In genomic region chr1:26403656-26404055, GRCh38 we compare ENCODE assay signal across 16 cellular contexts. TPM values are rescaled to one million over a fixed set of nuclear protein-coding genes. Genes with fewer than 3 reads are reported as not detected.
DNase-seq lines count a peak whose midpoint lies in the region; FAIRE-seq and TF ChIP-seq lines count a peak whose summit lies in the region.
"Had no signal": no experiment of that assay in that cellular context is flagged by ENCODE, and none has a peak within 500 bp of the region (broad histone marks: within the 10 kb centered on the region; RNA-seq: fewer than 3 reads in every experiment).

No MANE protein-coding gene starts in this region.

- FAIRE-seq in astrocyte (lab: Jason Lieb, UNC) (no peak), keratinocyte (lab: Jason Lieb, UNC) (peak; percentile 46)
- FAIRE-seq: A204.1, G401.6, GM12891, H54, HepG2, HTR-8/SVneo had no signal

- H3K9me1 ChIP-seq in keratinocyte (ENCODE audit: control insufficient read depth, extremely low read depth, insufficient read depth, low read length), result no peaks in the 10 kb centered on the region

- H3K4me3 ChIP-seq in astrocyte (ENCODE audit: insufficient read depth, low read depth, low read length) (no peak overlapping the region), keratinocyte (ENCODE audit: control insufficient read depth in 2 of 3, extremely low read depth in 1 of 3, insufficient read depth in 2 of 3, low read depth in 1 of 3, low read length in 3 of 3) (no peak overlapping the region), osteoblast (ENCODE audit: insufficient read depth, low read length) (no peak overlapping the region)
- H3K4me3 ChIP-seq in effector memory CD4-positive, alpha-beta T cell (ENCODE audit: insufficient read depth, low read depth, low read length, poor library complexity, severe bottlenecking), result no peak overlapping the region
- H3K4me3 ChIP-seq: BLaER1 had no signal

- no peak overlapping the region for H3K4me3 Mint-ChIP-seq in astrocyte (ENCODE audit: unreplicated experiment)

- H2AFZ ChIP-seq in astrocyte (ENCODE audit: low read depth, low read length), result no peak overlapping the region
- H2AFZ ChIP-seq in keratinocyte (ENCODE audit: control insufficient read depth, low read length), result no peak overlapping the region
- no peak overlapping the region for H2AFZ ChIP-seq in osteoblast (ENCODE audit: low read length)

- TF ChIP-seq CTCF in astrocyte (IDR thresholded peaks at IDR 0.05; ENCODE audit: insufficient read depth, low read depth, low read length) (no peak), keratinocyte (optimal IDR thresholded peaks at IDR 0.05 in 1 of 3, IDR thresholded peaks at IDR 0.05 in 1 of 3, conservative IDR thresholded peaks at IDR 0.05 in 1 of 3; ENCODE audit: extremely low read depth in 1 of 3, insufficient read depth in 2 of 3, low read length in 3 of 3) (no peak), osteoblast (IDR thresholded peaks at IDR 0.05; ENCODE audit: extremely low read depth, low read depth, low read length) (no peak)

- H3K27ac Mint-ChIP-seq in astrocyte (ENCODE audit: unreplicated experiment), result no peak overlapping the region

- no peaks in the 10 kb centered on the region for H3K27me3 ChIP-seq in astrocyte (ENCODE audit: insufficient read depth, low read length)
- H3K27me3 ChIP-seq in keratinocyte (ENCODE audit: control insufficient read depth, extremely low read depth, insufficient read depth, low read length), result peaks cover 1% of the 10 kb centered on the region
- H3K27me3 ChIP-seq in osteoblast (ENCODE audit: insufficient read depth, low read length), result peaks cover 1% of the 10 kb centered on the region
- H3K27me3 ChIP-seq in effector memory CD4-positive, alpha-beta T cell (replicated peaks; ENCODE audit: control insufficient read depth, insufficient read depth, low read length, poor library complexity, severe bottlenecking), result no peaks in the 10 kb centered on the region

- peaks cover 4% of the 10 kb centered on the region for H3K4me1 Mint-ChIP-seq in astrocyte (ENCODE audit: low read depth, unreplicated experiment)

- no peaks in the 10 kb centered on the region for H3K9me3 ChIP-seq in astrocyte (ENCODE audit: insufficient read depth, low read depth, low read length)
- no peaks in the 10 kb centered on the region for H3K9me3 ChIP-seq in keratinocyte (ENCODE audit: control insufficient read depth, low read depth, low read length)
- H3K9me3 ChIP-seq in osteoblast (ENCODE audit: low read depth, low read length), result no peaks in the 10 kb centered on the region
- H3K9me3 ChIP-seq in effector memory CD4-positive, alpha-beta T cell (ENCODE audit: control insufficient read depth, low read length), result no peaks in the 10 kb centered on the region
- H3K9me3 ChIP-seq: BLaER1, Caco-2 had no signal

- H3K9ac ChIP-seq in astrocyte (ENCODE audit: low read length) (no peak overlapping the region), keratinocyte (ENCODE audit: control insufficient read depth, extremely low read depth, insufficient read depth, low read length) (no peak overlapping the region)
- H3K9ac ChIP-seq: BLaER1 had no signal

- H3K27ac ChIP-seq in astrocyte (ENCODE audit: low read depth, low read length) (peak overlapping the region; percentile 62), keratinocyte (ENCODE audit: control insufficient read depth, insufficient read depth, low read length) (no peak overlapping the region), osteoblast (ENCODE audit: low read depth, low read length) (no peak overlapping the region)
- H3K27ac ChIP-seq in effector memory CD4-positive, alpha-beta T cell (ENCODE audit: insufficient read depth, low read length, poor library complexity, severe bottlenecking), result no peak overlapping the region
- H3K27ac ChIP-seq: BLaER1 had no signal

- H3K4me1 ChIP-seq in astrocyte (ENCODE audit: insufficient read depth, low read length), result peaks cover 12% of the 10 kb centered on the region
- peaks cover 11% of the 10 kb centered on the region for H3K4me1 ChIP-seq in keratinocyte (ENCODE audit: control insufficient read depth, extremely low read depth, insufficient read depth, low read length)
- peaks cover 4% of the 10 kb centered on the region for H3K4me1 ChIP-seq in osteoblast (ENCODE audit: insufficient read depth, low read length)
- H3K4me1 ChIP-seq in effector memory CD4-positive, alpha-beta T cell (ENCODE audit: control insufficient read depth, insufficient read depth, low read length, poor library complexity, severe bottlenecking), result peaks cover under 1% of the 10 kb centered on the region
- H3K4me1 ChIP-seq: BLaER1 had no signal

- no peak overlapping the region for H3K4me2 ChIP-seq in astrocyte (ENCODE audit: low read length)
- no peak overlapping the region for H3K4me2 ChIP-seq in keratinocyte (ENCODE audit: control insufficient read depth, extremely low read depth, insufficient read depth, low read depth, low read length)
- H3K4me2 ChIP-seq in osteoblast (ENCODE audit: insufficient read depth, low read length), result no peak overlapping the region
- H3K4me2 ChIP-seq: BLaER1 had no signal

- no peaks in the 10 kb centered on the region for H3K27me3 Mint-ChIP-seq in astrocyte (ENCODE audit: low read depth, unreplicated experiment)

- no peaks in the 10 kb centered on the region for H3K36me3 ChIP-seq in astrocyte (ENCODE audit: insufficient read depth, low read length)
- H3K36me3 ChIP-seq in keratinocyte (ENCODE audit: control insufficient read depth in 2 of 2, extremely low read depth in 1 of 2, insufficient read depth in 2 of 2, low read length in 2 of 2), result no peaks in the 10 kb centered on the region
- no peaks in the 10 kb centered on the region for H3K36me3 ChIP-seq in osteoblast (ENCODE audit: insufficient read depth, low read length)
- H3K36me3 ChIP-seq in effector memory CD4-positive, alpha-beta T cell (ENCODE audit: control insufficient read depth, insufficient read depth, low read length), result no peaks in the 10 kb centered on the region
- H3K36me3 ChIP-seq: BLaER1 had no signal

- DNase-seq in EL (peak; percentile 48), astrocyte (ENCODE audit: low read depth) (no peak), keratinocyte (ENCODE audit: low read depth, low spot score) (no peak), osteoblast (ENCODE audit: insufficient read length, low spot score, missing footprints) (peak; percentile 74), hepatic stellate cell (ENCODE audit: low spot score) (no peak)
- DNase-seq in activated CD4-positive, alpha-beta T cell treated with anti-CD3 and anti-CD28 coated beads for 4 hours, result no peak
- no peak for DNase-seq in effector memory CD4-positive, alpha-beta T cell
- DNase-seq: Caco-2; CD8-positive, alpha-beta memory T cell had no signal

- H3K36me3 Mint-ChIP-seq in astrocyte (ENCODE audit: low read depth, unreplicated experiment), result no peaks in the 10 kb centered on the region
- H3K36me3 Mint-ChIP-seq: CD8-positive, alpha-beta memory T cell had no signal

- H3K79me2 ChIP-seq in astrocyte (ENCODE audit: insufficient read depth, low read length) (no peaks in the 10 kb centered on the region), keratinocyte (ENCODE audit: control insufficient read depth, insufficient read depth, low read length) (no peaks in the 10 kb centered on the region), osteoblast (ENCODE audit: insufficient read depth, low read length) (no peaks in the 10 kb centered on the region)

- dilution Hi-C loops in keratinocyte (cut with MboI; ENCODE audit: extremely low pct_ligation_motif_present, low sequenced_read_pairs), result no loop called here

- H3K9me3 Mint-ChIP-seq in astrocyte (ENCODE audit: unreplicated experiment), result no peaks in the 10 kb centered on the region
- H3K9me3 Mint-ChIP-seq: CD8-positive, alpha-beta memory T cell had no signal

- H4K20me1 ChIP-seq in astrocyte (ENCODE audit: insufficient read depth, low read length) (no peaks in the 10 kb centered on the region), keratinocyte (ENCODE audit: control insufficient read depth, extremely low read depth, insufficient read depth, low read length) (no peaks in the 10 kb centered on the region), osteoblast (ENCODE audit: insufficient read depth, low read length) (no peaks in the 10 kb centered on the region)

RNA-seq across cellular contexts. Expression of gene LIN28A, which starts 7.0 kb away (rescaled TPM):
- 16.7 and 43.7 TPM in 2 replicates for total RNA-seq in astrocyte
- polyA plus RNA-seq in keratinocyte, result 0.03 TPM in 1 of 3 replicates, not detected in the others
- not detected for polyA plus RNA-seq in keratinocyte (2011; ENCODE audit: low read depth)
- not detected in 2 replicates for polyA plus RNA-seq in keratinocyte (2011; cell fraction: cytosol; rRNA removed)
- polyA plus RNA-seq in keratinocyte (2011; cell fraction: nucleus; rRNA removed), result not detected in 2 replicates
- not detected in 2 replicates for polyA plus RNA-seq in keratinocyte (2012; ENCODE audit: low replicate concordance)
- 0.16 to 0.22 TPM in 2 of 3 replicates, not detected in the other for polyA minus RNA-seq in keratinocyte
- polyA minus RNA-seq in keratinocyte (2011; cell fraction: cytosol; rRNA and poly(A)+ RNA removed), result not detected
- polyA minus RNA-seq in keratinocyte (2011; cell fraction: nucleus; rRNA and poly(A)+ RNA removed), result not detected in 2 replicates
- total RNA-seq in osteoblast, result not detected in 2 replicates
- total RNA-seq: CD8-positive, alpha-beta memory T cell; HepG2 had no signal
- polyA plus RNA-seq: CD8-positive, alpha-beta memory T cell; HepG2 had no signal

RNA-seq across cellular contexts. Expression of gene DHDDS, which starts 28.5 kb away (rescaled TPM):
- 87.2 and 94.4 TPM in 2 replicates for total RNA-seq in astrocyte
- 39.5 to 56.5 TPM (median 41.2 TPM) in 3 replicates for polyA plus RNA-seq in keratinocyte
- 37.9 TPM for polyA plus RNA-seq in keratinocyte (2011; ENCODE audit: low read depth)
- 31.3 and 36.1 TPM in 2 replicates for polyA plus RNA-seq in keratinocyte (2011; cell fraction: cytosol; rRNA removed)
- polyA plus RNA-seq in keratinocyte (2011; cell fraction: nucleus; rRNA removed), result 74.9 and 81.9 TPM in 2 replicates
- 28.7 and 41.6 TPM in 2 replicates for polyA plus RNA-seq in keratinocyte (2012; ENCODE audit: low replicate concordance)
- polyA minus RNA-seq in keratinocyte, result 33.5 to 46.8 TPM (median 39.8 TPM) in 3 replicates
- polyA minus RNA-seq in keratinocyte (2011; cell fraction: cytosol; rRNA and poly(A)+ RNA removed), result 33.0 TPM
- 27.5 and 48.2 TPM in 2 replicates for polyA minus RNA-seq in keratinocyte (2011; cell fraction: nucleus; rRNA and poly(A)+ RNA removed)
- total RNA-seq in osteoblast, result 56.6 and 63.3 TPM in 2 replicates

RNA-seq across cellular contexts. Expression of gene ZNF683, which starts 31.1 kb away (rescaled TPM):
- not detected in 2 replicates for total RNA-seq in astrocyte
- polyA plus RNA-seq in keratinocyte, result not detected in 3 replicates
- not detected for polyA plus RNA-seq in keratinocyte (2011; ENCODE audit: low read depth)
- polyA plus RNA-seq in keratinocyte (2011; cell fraction: cytosol; rRNA removed), result not detected in 2 replicates
- not detected in 2 replicates for polyA plus RNA-seq in keratinocyte (2011; cell fraction: nucleus; rRNA removed)
- not detected in 2 replicates for polyA plus RNA-seq in keratinocyte (2012; ENCODE audit: low replicate concordance)
- not detected in 3 replicates for polyA minus RNA-seq in keratinocyte
- polyA minus RNA-seq in keratinocyte (2011; cell fraction: cytosol; rRNA and poly(A)+ RNA removed), result not detected
- polyA minus RNA-seq in keratinocyte (2011; cell fraction: nucleus; rRNA and poly(A)+ RNA removed), result not detected in 2 replicates
- not detected in 2 replicates for total RNA-seq in osteoblast
- total RNA-seq: Caco-2, HepG2 had no signal
- polyA plus RNA-seq: HepG2 had no signal

RNA-seq across cellular contexts. Expression of gene CRYBG2, which starts 49.7 kb away (rescaled TPM):
- 1.8 and 5.3 TPM in 2 replicates for total RNA-seq in astrocyte
- 6.0 to 15.5 TPM (median 7.9 TPM) in 3 replicates for polyA plus RNA-seq in keratinocyte
- polyA plus RNA-seq in keratinocyte (2011; ENCODE audit: low read depth), result 27.9 TPM
- polyA plus RNA-seq in keratinocyte (2011; cell fraction: cytosol; rRNA removed), result 3.1 and 7.3 TPM in 2 replicates
- polyA plus RNA-seq in keratinocyte (2011; cell fraction: nucleus; rRNA removed), result 28.6 and 33.8 TPM in 2 replicates
- polyA plus RNA-seq in keratinocyte (2012; ENCODE audit: low replicate concordance), result 12.0 and 50.5 TPM in 2 replicates
- polyA minus RNA-seq in keratinocyte, result 11.2 to 30.9 TPM (median 17.2 TPM) in 3 replicates
- polyA minus RNA-seq in keratinocyte (2011; cell fraction: cytosol; rRNA and poly(A)+ RNA removed), result 20.1 TPM
- 27.2 and 40.2 TPM in 2 replicates for polyA minus RNA-seq in keratinocyte (2011; cell fraction: nucleus; rRNA and poly(A)+ RNA removed)
- not detected in 2 replicates for total RNA-seq in osteoblast

Comparison
In these comparisons a context has a peak if more than half of its experiments do, and no peak if none do; other contexts are left out.
1. DNase-seq: peak in EL (single experiment) and osteoblast (single experiment); none in astrocyte (single experiment), keratinocyte (single experiment), activated CD4-positive, alpha-beta T cell treated with anti-CD3 and anti-CD28 coated beads for 4 hours (0 of 2), effector memory CD4-positive, alpha-beta T cell (0 of 3) and hepatic stellate cell (single experiment).
2. RNA of gene LIN28A, which starts 7.0 kb away (total RNA-seq): 16.7 to 43.7 TPM in astrocyte; not detected in osteoblast; every median in the first group is over 10 times any median in the second.